Comparison of ENCODE assay signal across 6 cellular contexts in genomic region chr19:15450528-15450890, GRCh38. TPM values are rescaled to one million over a fixed set of nuclear protein-coding genes. Genes with fewer than 3 reads are reported as not detected.
DNase-seq lines count a peak whose midpoint lies in the region; ATAC-seq and FAIRE-seq lines count a peak whose summit lies in the region.
"Had no signal": no experiment of that assay in that cellular context is flagged by ENCODE, and none has a peak within 500 bp of the region (broad histone marks: within the 10 kb centered on the region; RNA-seq: fewer than 3 reads in every experiment).

No MANE protein-coding gene starts in this region.

- ATAC-seq in central memory CD8-positive, alpha-beta T cell (replicated peaks; ENCODE audit: extremely low read depth, poor library complexity, severe bottlenecking): no peak

- no peaks in the 10 kb centered on the region for H3K36me3 ChIP-seq in small intestine (ENCODE audit: control insufficient read depth in 2 of 2, insufficient read depth in 2 of 2, low read length in 2 of 2)

- peak overlapping the region; percentile 50 to 89 (median 80) for H3K4me3 Mint-ChIP-seq in IgD-negative memory B cell
- H3K4me3 Mint-ChIP-seq in central memory CD8-positive, alpha-beta T cell: peak overlapping the region; percentile 78

- H3K4me1 Mint-ChIP-seq in IgD-negative memory B cell: peaks cover 0 to 6% (median 6%) of the 10 kb centered on the region in 3 donors
- H3K4me1 Mint-ChIP-seq in central memory CD8-positive, alpha-beta T cell: peaks cover 38% of the 10 kb centered on the region

- H3K27me3 ChIP-seq in small intestine (ENCODE audit: control insufficient read depth in 2 of 2, insufficient read depth in 2 of 2, low read length in 2 of 2): peaks cover 0 to 3% of the 10 kb centered on the region in 2 donors

- H3K27ac ChIP-seq in small intestine (ENCODE audit: low read depth in 1 of 2, low read length in 1 of 2): peak overlapping the region; percentile 0 to 71

- DNase-seq in central memory CD8-positive, alpha-beta T cell (ENCODE audit: low spot score in 2 of 2): no peak
- no peak for DNase-seq in small intestine
- no peak for DNase-seq in midbrain (lab: John Stamatoyannopoulos, UW)
- DNase-seq in NAMALWA (ENCODE audit: low spot score): no peak
- DNase-seq: NCI-H1417 treated with DMSO at 0.1 percent for 48 hours had no signal

- no peak overlapping the region for H3K4me3 ChIP-seq in small intestine (ENCODE audit: low read depth in 1 of 2, low read length in 2 of 2)

- peaks cover 0 to 3% of the 10 kb centered on the region in 2 donors for H3K4me1 ChIP-seq in small intestine (ENCODE audit: control insufficient read depth in 2 of 2, insufficient read depth in 1 of 2, low read depth in 1 of 2, low read length in 1 of 2)

- no peaks in the 10 kb centered on the region for H3K9me3 ChIP-seq in small intestine (ENCODE audit: control insufficient read depth, low read depth)

- H3K9me3 Mint-ChIP-seq in IgD-negative memory B cell: peaks cover 0 to 2% (median 0%) of the 10 kb centered on the region in 3 donors
- no peaks in the 10 kb centered on the region for H3K9me3 Mint-ChIP-seq in central memory CD8-positive, alpha-beta T cell

- 86 to 90% (median 90%) methylated on average over 1 of the region's 1 CpG for WGBS in small intestine, 3 donors

- peaks cover 8% of the 10 kb centered on the region for H3K36me3 Mint-ChIP-seq in IgD-negative memory B cell
- H3K36me3 Mint-ChIP-seq in central memory CD8-positive, alpha-beta T cell (ENCODE audit: insufficient read depth): peaks cover 37% of the 10 kb centered on the region

- no peak for FAIRE-seq in small intestine (lab: Jason Lieb, UNC)

- no peaks in the 10 kb centered on the region for H3K27me3 Mint-ChIP-seq in IgD-negative memory B cell
- H3K27me3 Mint-ChIP-seq in central memory CD8-positive, alpha-beta T cell: no peaks in the 10 kb centered on the region

- H3K27ac Mint-ChIP-seq in IgD-negative memory B cell: peak overlapping the region; percentile 61 to 96 (median 89)
- peak overlapping the region; percentile 87 for H3K27ac Mint-ChIP-seq in central memory CD8-positive, alpha-beta T cell (ENCODE audit: low read depth)

RNA-seq across cellular contexts. Expression of gene WIZ, which starts 0.8 kb away (rescaled TPM):
- 1.8 TPM for polyA plus RNA-seq in IgD-negative memory B cell
- 10 to 100 TPM in 2 of 3 donors, 1 to 10 TPM in 1; 7.0 to 18.0 (median 13.0) TPM for polyA plus RNA-seq in small intestine

RNA-seq across cellular contexts. Expression of gene RASAL3, which starts 13.8 kb away (rescaled TPM):
- 27.0 TPM for polyA plus RNA-seq in IgD-negative memory B cell
- polyA plus RNA-seq in small intestine: 1 to 10 TPM; 1.3 to 8.1 (median 2.6) TPM

RNA-seq across cellular contexts. Expression of gene PGLYRP2, which starts 28.8 kb away (rescaled TPM):
- not detected for polyA plus RNA-seq in IgD-negative memory B cell
- under 1 TPM in 1 of 3 donors, not detected in 2; 0.54 TPM for polyA plus RNA-seq in small intestine

RNA-seq across cellular contexts. Expression of gene AKAP8L, which starts 31.7 kb away (rescaled TPM):
- polyA plus RNA-seq in IgD-negative memory B cell (99.6 TPM), small intestine (100 to 1,000 TPM in 1 of 3 donors, 10 to 100 TPM in 2; 40.4 to 134 (median 94.2) TPM)

RNA-seq across cellular contexts. Expression of gene CYP4F22, which starts 57.8 kb away (rescaled TPM):
- polyA plus RNA-seq in IgD-negative memory B cell: not detected
- under 1 TPM in 1 of 3 donors, not detected in 2; 0.15 TPM for polyA plus RNA-seq in small intestine
